In genomic region chr5:10366310-10367297, GRCh38 we compare ENCODE assay signal across 10 cellular contexts. TPM values are rescaled to one million over a fixed set of nuclear protein-coding genes. Genes with fewer than 3 reads are reported as not detected.
DNase-seq lines count a peak whose midpoint lies in the region; ATAC-seq and TF ChIP-seq lines count a peak whose summit lies in the region.
"Had no signal": no experiment of that assay in that cellular context is flagged by ENCODE, and none has a peak within 500 bp of the region (broad histone marks: within the 10 kb centered on the region; RNA-seq: fewer than 3 reads in every experiment).

No MANE protein-coding gene starts in this region.

- no peaks in the 10 kb centered on the region for H3K27me3 ChIP-seq in MG63

- peaks cover 11% of the 10 kb centered on the region for H3K36me3 ChIP-seq in MG63

- intact Hi-C loops in head of caudate nucleus (cut with DNase I), result no loop called here

- peak overlapping the region; percentile 60 for H3K27ac ChIP-seq in caudate nucleus (ENCODE audit: low read depth, low read length)

- H3K27ac Mint-ChIP-seq in mesothelial cell of epicardium, result peak overlapping the region; percentile 81

- H3K27me3 Mint-ChIP-seq in mesothelial cell of epicardium (ENCODE audit: low read depth), result no peaks in the 10 kb centered on the region

- peaks cover 4% of the 10 kb centered on the region for H3K36me3 Mint-ChIP-seq in mesothelial cell of epicardium

- H3K4me3 Mint-ChIP-seq in mesothelial cell of epicardium, result no peak overlapping the region

- peaks cover 5% of the 10 kb centered on the region for H3K9me3 Mint-ChIP-seq in mesothelial cell of epicardium

- DNase-seq in AG10803 (ENCODE audit: low read depth), result peak; percentile 84
- DNase-seq in MG63, result peak; percentile 72
- no peak for DNase-seq in caudate nucleus (lab: John Stamatoyannopoulos, UW)
- no peak for DNase-seq in mesothelial cell of epicardium (ENCODE audit: low spot score in 2 of 2, unreplicated experiment in 2 of 2)
- DNase-seq in globus pallidus (ENCODE audit: low spot score), result no peak
- DNase-seq in head of caudate nucleus, result no peak
- DNase-seq: effector memory CD4-positive, alpha-beta T cell; Karpas-422 had no signal

- ATAC-seq in HG03342 (IDR thresholded peaks at IDR 0.05; ENCODE audit: unreplicated experiment) (no peak), HG02798 (IDR thresholded peaks at IDR 0.05; ENCODE audit: poor library complexity, unreplicated experiment) (no peak)

- peaks cover 18% of the 10 kb centered on the region for H3K4me1 Mint-ChIP-seq in mesothelial cell of epicardium

- no peaks in the 10 kb centered on the region for H3K9me3 ChIP-seq in MG63

- TF ChIP-seq CTCF in AG10803 (conservative IDR thresholded peaks at IDR 0.05; ENCODE audit: low read length) (no peak), mesothelial cell of epicardium (IDR thresholded peaks at IDR 0.05; ENCODE audit: unreplicated experiment) (no peak)

- no peak overlapping the region for H3K4me3 ChIP-seq in AG10803 (ENCODE audit: low read length)
- H3K4me3 ChIP-seq in MG63, result no peak overlapping the region

RNA-seq across cellular contexts. Expression of gene MARCHF6, which starts 13.1 kb away (rescaled TPM):
- 67.5 and 72.8 TPM in 2 replicates for total RNA-seq in MG63 (2014; rRNA removed; shearing (Covaris generic); ENCODE audit: low replicate concordance)
- total RNA-seq in mesothelial cell of epicardium, result 267 to 273 TPM (median 272 TPM) in 3 replicates

RNA-seq across cellular contexts. Expression of gene CMBL, which starts 58.9 kb away (rescaled TPM):
- total RNA-seq in MG63 (2014; rRNA removed; shearing (Covaris generic); ENCODE audit: low replicate concordance), result 23.3 and 29.1 TPM in 2 replicates
- 22.5 to 26.4 TPM (median 24.8 TPM) in 3 replicates for total RNA-seq in mesothelial cell of epicardium

Comparison
In these comparisons a context has a peak if more than half of its experiments do, and no peak if none do; other contexts are left out.
1. DNase-seq: peak in AG10803 (single experiment) and MG63 (single experiment); none in caudate nucleus (0 of 61), mesothelial cell of epicardium (0 of 2), globus pallidus (single experiment) and head of caudate nucleus (0 of 42).